Comparison of ENCODE assay signal across 8 cellular contexts in genomic region chr11:2885676-2886081, GRCh38. TPM values are rescaled to one million over a fixed set of nuclear protein-coding genes. Genes with fewer than 3 reads are reported as not detected.
DNase-seq lines count a peak whose midpoint lies in the region; ATAC-seq, FAIRE-seq and TF ChIP-seq lines count a peak whose summit lies in the region.

Gene CDKN1C (minus strand): TSS chr11:2885775. CDS start chr11:2885456, 319 bp downstream.

- H4K20me1 ChIP-seq in astrocyte (ENCODE audit: insufficient read depth, low read length) = peaks cover 8% of the 10 kb centered on the region

- CTCF ChIA-PET in HEK293T (lab: Yijun Ruan, JAX) = interaction anchor here (10.9 kb wide), 1 partner anchor 353 kb away, joined by 146 read pairs; no protein-coding TSS in a partner anchor

- no peak within 1 kb of the TSS for H3K27ac ChIP-seq in astrocyte (ENCODE audit: low read depth, low read length)
- H3K27ac ChIP-seq in aorta (ENCODE audit: low read depth in 1 of 2, low read length in 2 of 2) = peak within 1 kb of the TSS in 1 of 2 donors; percentile 55

- ATAC-seq in aorta (ENCODE audit: low FRiP score) = peak; percentile 88

- peaks cover 36% of the 10 kb centered on the region for H3K27me3 Mint-ChIP-seq in astrocyte (ENCODE audit: low read depth, unreplicated experiment)

- intact Hi-C loops in aorta (cut with DNase I) = loop anchor here in 1 of 2 donors (1.0 to 5.0 kb wide), 4 partner anchors 60 to 578 kb away; no protein-coding TSS in a partner anchor

- H3K9me3 ChIP-seq in astrocyte (ENCODE audit: insufficient read depth, low read depth, low read length) = no peaks in the 10 kb centered on the region
- no peaks in the 10 kb centered on the region for H3K9me3 ChIP-seq in aorta (ENCODE audit: control insufficient read depth, low read length)

- WGBS in aorta, 2 donors = 1 to 2% methylated on average over 10 to 61 of the region's 61 CpGs

- peak within 1 kb of the TSS; percentile 91 for H3K4me2 ChIP-seq in astrocyte (ENCODE audit: low read length)

- H3K36me3 Mint-ChIP-seq in astrocyte (ENCODE audit: low read depth, unreplicated experiment) = no peaks in the 10 kb centered on the region

- H3K4me1 ChIP-seq in astrocyte (ENCODE audit: insufficient read depth, low read length) = peaks cover 10% of the 10 kb centered on the region
- no peaks in the 10 kb centered on the region for H3K4me1 ChIP-seq in aorta (ENCODE audit: control insufficient read depth in 1 of 2, insufficient read depth in 2 of 2, low read length in 2 of 2)

- H3K9ac ChIP-seq in astrocyte (ENCODE audit: low read length) = peak within 1 kb of the TSS; percentile 47

- FAIRE-seq in astrocyte (lab: Jason Lieb, UNC) = no peak

- H3K79me2 ChIP-seq in astrocyte (ENCODE audit: insufficient read depth, low read length) = no peaks in the 10 kb centered on the region

- H3K9me3 Mint-ChIP-seq in astrocyte (ENCODE audit: unreplicated experiment) = no peaks in the 10 kb centered on the region

- TF ChIP-seq POLR2A in NB4 (IDR thresholded peaks at IDR 0.05; ENCODE audit: extremely low read depth, insufficient read length) = no peak

- peak within 1 kb of the TSS; percentile 79 for H2AFZ ChIP-seq in astrocyte (ENCODE audit: low read depth, low read length)

- H3K27me3 ChIP-seq in astrocyte (ENCODE audit: insufficient read depth, low read length) (no peaks in the 10 kb centered on the region), aorta (ENCODE audit: control insufficient read depth in 1 of 2, insufficient read depth in 2 of 2, low read length in 1 of 2) (no peaks in the 10 kb centered on the region)

- H3K4me3 Mint-ChIP-seq in astrocyte (ENCODE audit: unreplicated experiment) = peak within 1 kb of the TSS; percentile 61

- H3K4me1 Mint-ChIP-seq in astrocyte (ENCODE audit: low read depth, unreplicated experiment) = no peaks in the 10 kb centered on the region

- TF ChIP-seq CTCF in NB4 (IDR thresholded peaks at IDR 0.05; ENCODE audit: low read depth, low read length) (no peak), astrocyte (IDR thresholded peaks at IDR 0.05; ENCODE audit: insufficient read depth, low read depth, low read length) (no peak), retinal pigment epithelial cell (conservative IDR thresholded peaks at IDR 0.05; ENCODE audit: low read depth, low read length) (no peak)

- H3K36me3 ChIP-seq in astrocyte (ENCODE audit: insufficient read depth, low read length) (no peaks in the 10 kb centered on the region), aorta (ENCODE audit: control insufficient read depth in 1 of 2, insufficient read depth in 2 of 2, low read length in 1 of 2) (no peaks in the 10 kb centered on the region)

- DNase-seq in GDM1 (lab: John Stamatoyannopoulos, UW) (peak; percentile 80), HEK293T (ENCODE audit: extremely low spot score) (peak; percentile 84), NB4 (ENCODE audit: low read depth) (peak; percentile 75), T1000 (lab: John Stamatoyannopoulos, UW) (peak; percentile 66), astrocyte (ENCODE audit: low read depth) (peak; percentile 54), hepatic stellate cell (ENCODE audit: low spot score) (peak; percentile 90), retinal pigment epithelial cell (ENCODE audit: low read depth) (no peak), aorta (peak; percentile 90 to 94)

- no peak within 1 kb of the TSS for H3K27ac Mint-ChIP-seq in astrocyte (ENCODE audit: unreplicated experiment)

- POLR2A ChIA-PET in HEK293T (lab: Yijun Ruan, JAX) = interaction anchor here (1.0 to 1.7 kb wide), 2 partner anchors 186 to 353 kb away, joined by 5 to 7 read pairs; partner anchors contain the start of gene KCNQ1OT1

- no peak within 1 kb of the TSS for H3K4me3 ChIP-seq in NB4 (ENCODE audit: low read depth, low read length)
- H3K4me3 ChIP-seq in astrocyte (ENCODE audit: insufficient read depth, low read depth, low read length) = peak within 1 kb of the TSS; percentile 58
- peak within 1 kb of the TSS; percentile 64 for H3K4me3 ChIP-seq in retinal pigment epithelial cell (ENCODE audit: low read length)
- peak within 1 kb of the TSS; percentile 81 to 84 for H3K4me3 ChIP-seq in aorta (ENCODE audit: low read length in 2 of 2)

TF ChIP-seq in HEK293T, 16 proteins besides CTCF, POLR2A, EP300 and RAD21:
- TF ChIP-seq SUZ12 (IDR thresholded peaks at IDR 0.05) (no peak), FOXA1 (IDR thresholded peaks at IDR 0.05) (no peak), NFRKB (IDR thresholded peaks at IDR 0.05) (no peak), HDGF (IDR thresholded peaks at IDR 0.05; ENCODE audit: borderline replicate concordance) (no peak), SP1 (IDR thresholded peaks at IDR 0.05) (no peak), CTBP1 (IDR thresholded peaks at IDR 0.05; ENCODE audit: borderline replicate concordance) (no peak), TARDBP (IDR thresholded peaks at IDR 0.05) (no peak), PKNOX1 (IDR thresholded peaks at IDR 0.05) (no peak), LEF1 (IDR thresholded peaks at IDR 0.05; ENCODE audit: borderline replicate concordance) (no peak), FOXK2 (IDR thresholded peaks at IDR 0.05) (no peak), ZNF384 (IDR thresholded peaks at IDR 0.05) (no peak), L3MBTL2 (conservative IDR thresholded peaks at IDR 0.05) (no peak)
TF ChIP-seq in HEK293T: peak in this region for 0.

RNA-seq across cellular contexts. Expression of gene CDKN1C, which starts in this region (rescaled TPM):
- total RNA-seq in astrocyte (3.8 and 7.5 TPM in 2 replicates), aorta (10 to 100 TPM; 13.7 to 37.7 TPM)
- polyA plus RNA-seq in aorta = 10 to 100 TPM; 11.3 to 21.3 TPM
